Comparison of ENCODE assay signal across 18 cellular contexts in genomic region chr5:142398719-142399034, GRCh38.
DNase-seq lines count a peak whose midpoint lies in the region; ATAC-seq, FAIRE-seq and TF ChIP-seq lines count a peak whose summit lies in the region.
"Had no signal": no experiment of that assay in that cellular context is flagged by ENCODE, and none has a peak within 500 bp of the region (broad histone marks: within the 10 kb centered on the region; RNA-seq: fewer than 3 reads in every experiment).

No MANE protein-coding gene starts in this region.

- no peak for FAIRE-seq in small intestine (lab: Jason Lieb, UNC)

- H3K4me3 ChIP-seq in heart right ventricle (no peak overlapping the region), hepatocyte (no peak overlapping the region), small intestine (ENCODE audit: low read depth in 1 of 2, low read length in 2 of 2) (no peak overlapping the region)
- H3K4me3 ChIP-seq: BLaER1 had no signal

- no peak for TF ChIP-seq CTCF in heart right ventricle (IDR thresholded peaks at IDR 0.05)
- TF ChIP-seq CTCF in hepatocyte (IDR thresholded peaks at IDR 0.05; ENCODE audit: poor library complexity), result no peak

- H3K4me1 ChIP-seq in heart right ventricle, result peaks cover 0 to 5% (median 0%) of the 10 kb centered on the region in 9 donors
- H3K4me1 ChIP-seq in hepatocyte (ENCODE audit: insufficient read depth), result peaks cover 7% of the 10 kb centered on the region
- H3K4me1 ChIP-seq in small intestine (ENCODE audit: control insufficient read depth in 2 of 2, insufficient read depth in 1 of 2, low read depth in 1 of 2, low read length in 1 of 2), result no peaks in the 10 kb centered on the region

- DNase-seq in heart right ventricle (no peak), Right ventricle myocardium superior (no peak), hepatocyte (ENCODE audit: low spot score) (peak; percentile 25), mesenteric fat pad (ENCODE audit: low spot score) (peak; percentile 14), small intestine (peak; percentile 35), COLO668 (lab: John Stamatoyannopoulos, UW; ENCODE audit: unreplicated experiment) (no peak)
- DNase-seq: 8988T; Calu3; CD4-positive, alpha-beta memory T cell; DMS79 treated with DMSO at 0.1 percent for 48 hours; GF-D8; GOT3; H7; HFFc6 had no signal

- ATAC-seq in heart right ventricle, result peak in 5 of 8 donors; percentile 23 to 49 (median 44)
- no peak for ATAC-seq in Right ventricle myocardium superior (ENCODE audit: poor library complexity)
- ATAC-seq in activated CD4-positive, CD25-positive, alpha-beta regulatory T cell treated with anti-CD3 and anti-CD28 coated beads, Interleukin-2, amount 50 U/mL, for 24 hours, result no peak
- ATAC-seq: HCT116 had no signal

- no peak overlapping the region for H3K4me2 ChIP-seq in hepatocyte
- H3K4me2 ChIP-seq: BLaER1 had no signal

- H3K27ac ChIP-seq in heart right ventricle (peak overlapping the region in 1 of 10 donors; percentile 20), hepatocyte (no peak overlapping the region), small intestine (ENCODE audit: low read depth in 1 of 2, low read length in 1 of 2) (no peak overlapping the region)
- H3K27ac ChIP-seq: BLaER1, HL-60 had no signal

- 89% methylated on average over 4 of the region's 4 CpGs for WGBS in heart right ventricle, 2 donors
- WGBS in hepatocyte (ENCODE audit: low lambda C conversion rate, missing lambda C conversion rate), result 70% methylated on average over 4 of the region's 4 CpGs
- WGBS in small intestine, 3 donors, result 20 to 57% (median 22%) methylated on average over 4 of the region's 4 CpGs

- peaks cover 0 to 12% (median 0%) of the 10 kb centered on the region in 11 donors for H3K9me3 ChIP-seq in heart right ventricle
- no peaks in the 10 kb centered on the region for H3K9me3 ChIP-seq in hepatocyte (ENCODE audit: low read depth)
- peaks cover 1% of the 10 kb centered on the region for H3K9me3 ChIP-seq in small intestine (ENCODE audit: control insufficient read depth, low read depth)

- no peak overlapping the region for H2AFZ ChIP-seq in hepatocyte

- intact Hi-C loops in heart right ventricle (cut with DNase I), result no loop called here
- intact Hi-C loops in Right ventricle myocardium superior (cut with DNase I), result no loop called here

- H3K36me3 ChIP-seq in heart right ventricle, result no peaks in the 10 kb centered on the region
- H3K36me3 ChIP-seq in hepatocyte (replicated peaks; ENCODE audit: insufficient read depth, low read depth), result no peaks in the 10 kb centered on the region
- H3K36me3 ChIP-seq in small intestine (ENCODE audit: control insufficient read depth in 2 of 2, insufficient read depth in 2 of 2, low read length in 2 of 2), result no peaks in the 10 kb centered on the region

- H4K20me1 ChIP-seq in hepatocyte (ENCODE audit: insufficient read depth, poor library complexity, severe bottlenecking), result no peaks in the 10 kb centered on the region
- H4K20me1 ChIP-seq: BLaER1 had no signal

- no peaks in the 10 kb centered on the region for H3K9me2 ChIP-seq in hepatocyte (replicated peaks; ENCODE audit: insufficient read depth)

- no peaks in the 10 kb centered on the region for H3K27me3 ChIP-seq in heart right ventricle
- no peaks in the 10 kb centered on the region for H3K27me3 ChIP-seq in hepatocyte
- H3K27me3 ChIP-seq in small intestine (ENCODE audit: control insufficient read depth in 2 of 2, insufficient read depth in 2 of 2, low read length in 2 of 2), result no peaks in the 10 kb centered on the region
- H3K27me3 ChIP-seq: BLaER1 had no signal

- H3K79me2 ChIP-seq in hepatocyte, result no peaks in the 10 kb centered on the region

Comparison
In these comparisons a context has a peak if more than half of its experiments do, and no peak if none do; other contexts are left out.
1. ATAC-seq: peak in heart right ventricle (5 of 8); none in Right ventricle myocardium superior (single experiment) and activated CD4-positive, CD25-positive, alpha-beta regulatory T cell treated with anti-CD3 and anti-CD28 coated beads, Interleukin-2, amount 50 U/mL, for 24 hours (0 of 2).
2. DNase-seq: peak in hepatocyte (single experiment), mesenteric fat pad (single experiment) and small intestine (single experiment); none in heart right ventricle (0 of 2), Right ventricle myocardium superior (single experiment) and COLO668 (single experiment).